Comparison of ENCODE assay signal across 9 cellular contexts in the genomic region with DNA sequence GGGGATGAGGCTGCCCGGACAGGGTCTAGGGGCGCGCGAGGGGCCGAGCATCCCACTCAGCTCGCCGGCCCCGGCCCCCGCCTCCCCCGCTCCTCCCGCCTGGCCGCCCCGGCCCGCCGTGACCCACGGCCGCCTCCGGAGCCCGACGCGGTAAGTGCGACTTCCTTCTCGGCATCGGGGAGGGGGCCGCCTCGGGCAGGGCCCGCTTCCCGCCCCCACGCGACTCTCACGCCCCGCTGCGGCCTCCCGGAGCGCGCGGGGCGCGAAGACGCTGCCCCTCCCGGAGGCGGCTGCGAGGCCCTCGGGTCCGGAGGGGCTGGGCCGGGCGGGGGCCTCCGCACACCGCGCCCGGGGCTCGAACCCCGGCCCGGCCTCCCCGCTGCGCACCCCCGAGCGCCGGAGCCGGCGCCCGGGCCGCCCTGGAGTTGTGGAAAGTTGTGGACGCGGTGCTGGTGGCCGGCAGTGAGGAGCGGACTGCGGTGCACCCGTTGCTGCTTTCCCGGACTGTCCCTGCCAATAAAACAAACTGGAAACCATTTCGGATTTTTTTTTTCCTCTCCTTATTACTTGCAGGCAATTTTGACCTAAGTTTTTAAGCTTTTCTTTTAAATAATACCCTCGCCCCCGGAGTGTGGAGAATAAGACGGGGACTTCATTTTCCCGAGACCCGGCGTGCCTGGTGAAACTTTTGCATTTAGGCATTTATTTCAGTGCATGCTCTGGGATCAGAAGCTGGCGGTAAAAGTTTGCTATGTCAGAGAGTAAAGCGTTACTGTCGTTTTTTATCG. TPM values are rescaled to one million over a fixed set of nuclear protein-coding genes. Genes with fewer than 3 reads are reported as not detected.
DNase-seq lines count a peak whose midpoint lies in the region; ATAC-seq and TF ChIP-seq lines count a peak whose summit lies in the region.
"Had no signal": no experiment of that assay in that cellular context is flagged by ENCODE, and none has a peak within 500 bp of the region (broad histone marks: within the 10 kb centered on the region; RNA-seq: fewer than 3 reads in every experiment).

No MANE protein-coding gene starts in this region.

- no peaks in the 10 kb centered on the region for H3K27me3 Mint-ChIP-seq in central memory CD8-positive, alpha-beta T cell
- H3K27me3 Mint-ChIP-seq in stimulated activated memory B cell treated with anti-CD40 and anti-IgM and Interleukin-4, amounts not matched to agents 10 μg/mL and 1 μg/mL and 100 μg/mL, for 72 hours = no peaks in the 10 kb centered on the region

- H3K36me3 Mint-ChIP-seq in central memory CD8-positive, alpha-beta T cell (ENCODE audit: insufficient read depth) = peaks cover 7% of the 10 kb centered on the region
- no peaks in the 10 kb centered on the region for H3K36me3 Mint-ChIP-seq in stimulated activated memory B cell treated with anti-CD40 and anti-IgM and Interleukin-4, amounts not matched to agents 10 μg/mL and 1 μg/mL and 100 μg/mL, for 72 hours

- H3K27me3 ChIP-seq in layer of hippocampus (ENCODE audit: control insufficient read depth, insufficient read depth, low read length) = no peaks in the 10 kb centered on the region

- peaks cover 31% of the 10 kb centered on the region for H3K4me1 Mint-ChIP-seq in central memory CD8-positive, alpha-beta T cell
- peaks cover 55% of the 10 kb centered on the region for H3K4me1 Mint-ChIP-seq in stimulated activated memory B cell treated with anti-CD40 and anti-IgM and Interleukin-4, amounts not matched to agents 10 μg/mL and 1 μg/mL and 100 μg/mL, for 72 hours

- DNase-seq in NOMO-1 treated with DMSO at 0.1 percent for 48 hours (lab: John Stamatoyannopoulos, UW; ENCODE audit: unreplicated experiment) = peak; percentile 42
- DNase-seq in NOMO-1 treated with dmso at 0.1 percent for 144 hours (lab: John Stamatoyannopoulos, UW; ENCODE audit: unreplicated experiment) = no peak
- DNase-seq in central memory CD8-positive, alpha-beta T cell (ENCODE audit: low spot score in 2 of 2) = peak; percentile 20 to 25
- no peak for DNase-seq in mesenteric fat pad (ENCODE audit: low spot score)

- peak overlapping the region; percentile 86 for H3K27ac ChIP-seq in layer of hippocampus (ENCODE audit: low read depth, low read length)

- H3K9me3 Mint-ChIP-seq in central memory CD8-positive, alpha-beta T cell = no peaks in the 10 kb centered on the region
- H3K9me3 Mint-ChIP-seq in stimulated activated memory B cell treated with anti-CD40 and anti-IgM and Interleukin-4, amounts not matched to agents 10 μg/mL and 1 μg/mL and 100 μg/mL, for 72 hours = no peaks in the 10 kb centered on the region

- H3K27ac Mint-ChIP-seq in central memory CD8-positive, alpha-beta T cell (ENCODE audit: low read depth) = peak overlapping the region; percentile 79
- peak overlapping the region; percentile 85 for H3K27ac Mint-ChIP-seq in stimulated activated memory B cell treated with anti-CD40 and anti-IgM and Interleukin-4, amounts not matched to agents 10 μg/mL and 1 μg/mL and 100 μg/mL, for 72 hours

- peak; percentile 1; the same call in 1 of the 2 replicates for TF ChIP-seq POLR2A in Raji (IDR thresholded peaks at IDR 0.05; ENCODE audit: insufficient read depth, low read depth, low read length)

- H3K4me3 Mint-ChIP-seq in central memory CD8-positive, alpha-beta T cell = peak overlapping the region; percentile 88
- peak overlapping the region; percentile 88 for H3K4me3 Mint-ChIP-seq in stimulated activated memory B cell treated with anti-CD40 and anti-IgM and Interleukin-4, amounts not matched to agents 10 μg/mL and 1 μg/mL and 100 μg/mL, for 72 hours

- ATAC-seq in HG02642 (IDR thresholded peaks at IDR 0.05; ENCODE audit: poor library complexity, unreplicated experiment) = peak; percentile 41
- peak; percentile 21 for ATAC-seq in central memory CD8-positive, alpha-beta T cell (replicated peaks; ENCODE audit: extremely low read depth, poor library complexity, severe bottlenecking)
- peak; percentile 63 for ATAC-seq in stimulated activated memory B cell treated with anti-CD40 and anti-IgM and Interleukin-4, amounts not matched to agents 10 μg/mL and 1 μg/mL and 100 μg/mL, for 72 hours

RNA-seq across cellular contexts. Expression of a gene that starts 12.9 kb away (rescaled TPM):
- 0.96 TPM for total RNA-seq in mesenteric fat pad
- total RNA-seq: renal cortical epithelial cell had no signal

RNA-seq across cellular contexts. Expression of a gene that starts 16.9 kb away (rescaled TPM):
- total RNA-seq in mesenteric fat pad = 45.4 TPM

Comparison
In these comparisons a context has a peak if more than half of its experiments do, and no peak if none do; other contexts are left out.
1. DNase-seq: peak in NOMO-1 treated with DMSO at 0.1 percent for 48 hours (single experiment) and central memory CD8-positive, alpha-beta T cell (2 of 2); none in NOMO-1 treated with dmso at 0.1 percent for 144 hours (single experiment) and mesenteric fat pad (single experiment).
2. Peak in every context shown above with its lines, with median percentiles within 50 percentile points of each other: ATAC-seq.